In the genomic region with DNA sequence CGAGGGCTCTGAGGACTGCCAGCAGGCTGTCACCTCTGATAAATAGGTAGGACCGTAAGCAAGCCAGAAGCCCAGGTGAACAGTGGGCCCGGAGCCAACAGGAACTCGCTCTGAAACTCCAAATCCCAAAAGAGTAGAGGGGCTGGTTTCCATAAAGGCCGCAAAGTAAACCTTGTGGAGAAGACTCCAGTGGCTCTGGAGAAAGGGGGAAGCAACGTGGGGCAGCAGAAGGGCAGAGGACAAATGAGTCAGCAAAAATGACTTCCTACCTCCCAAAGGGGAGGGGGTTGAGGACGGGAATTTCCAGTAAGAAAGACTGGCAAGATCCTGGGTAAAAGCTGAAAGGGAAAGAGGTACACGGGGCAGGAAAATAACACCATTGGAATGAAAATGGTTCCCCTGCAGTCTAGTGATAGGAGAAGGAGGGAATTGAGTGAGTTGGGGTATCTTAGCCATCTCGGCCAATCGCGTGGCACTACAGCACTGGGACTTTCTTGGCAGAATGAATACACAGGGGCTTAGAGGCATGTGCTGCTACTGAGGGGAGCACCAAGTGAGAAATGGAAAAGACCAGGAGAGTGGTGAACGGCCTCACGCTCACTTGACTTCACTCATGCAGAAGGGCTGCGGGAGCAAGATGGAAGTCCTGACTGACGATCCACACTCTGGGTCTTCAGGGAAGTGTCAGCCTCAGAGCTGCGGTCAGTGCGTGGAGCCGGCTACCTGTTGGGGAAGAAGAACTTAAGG, we compare ENCODE assay signal across 11 cellular contexts. TPM values are rescaled to one million over a fixed set of nuclear protein-coding genes. Genes with fewer than 3 reads are reported as not detected.
DNase-seq lines count a peak whose midpoint lies in the region; ATAC-seq, FAIRE-seq and TF ChIP-seq lines count a peak whose summit lies in the region.
"Had no signal": no experiment of that assay in that cellular context is flagged by ENCODE, and none has a peak within 500 bp of the region (broad histone marks: within the 10 kb centered on the region; RNA-seq: fewer than 3 reads in every experiment).

No MANE protein-coding gene starts in this region.

- H3K36me3 ChIP-seq in BLaER1 treated with 17β-estradiol and CSF1 and Interleukin-3, amounts not matched to agents 10 nM and 100 nM: no peaks in the 10 kb centered on the region
- H3K36me3 ChIP-seq in K562 (ENCODE audit: control insufficient read depth, insufficient read depth, low read length): no peaks in the 10 kb centered on the region
- no peaks in the 10 kb centered on the region for H3K36me3 ChIP-seq in uterus

- H3K27ac ChIP-seq in BLaER1 treated with 17β-estradiol and CSF1 and Interleukin-3, amounts not matched to agents 10 nM and 100 nM: peak overlapping the region in 10 of 11 experiments; percentile 3 to 57 (median 26); a peak in 12 of 22 replicates
- H3K27ac ChIP-seq in K562 (ENCODE audit: extremely low read depth, low read depth, low read length) (peak overlapping the region; percentile 53), uterus (no peak overlapping the region)

- TF ChIP-seq CTCF in K562 (IDR thresholded peaks at IDR 0.05 in 2 of 3, conservative IDR thresholded peaks at IDR 0.05 in 1 of 3; ENCODE audit: insufficient read depth in 2 of 3, low read depth in 1 of 3, low read length in 3 of 3): no peak
- no peak for TF ChIP-seq CTCF in natural killer cell (IDR thresholded peaks at IDR 0.05)
- no peak for TF ChIP-seq CTCF in uterus (IDR thresholded peaks at IDR 0.05)

- H3K4me1 ChIP-seq in BLaER1 treated with 17β-estradiol and CSF1 and Interleukin-3, amounts not matched to agents 10 nM and 100 nM: peaks cover 35 to 56% (median 48%) of the 10 kb centered on the region in 10 experiments
- H3K4me1 ChIP-seq in K562 (replicated peaks in 1 of 2; ENCODE audit: control insufficient read depth in 2 of 2, insufficient read depth in 2 of 2, low read length in 2 of 2) (peaks cover 14 to 20% of the 10 kb centered on the region in 2 experiments; a peak in 4 of 5 replicates), uterus (no peaks in the 10 kb centered on the region)

- in situ Hi-C loops in K562 (cut with MboI): no loop called here

- peak; percentile 66 for ATAC-seq in K562
- ATAC-seq in naive B cell (ENCODE audit: low read depth in 2 of 2): no peak
- no peak for ATAC-seq in natural killer cell
- no peak for ATAC-seq in GM19324 (IDR thresholded peaks at IDR 0.05; ENCODE audit: low FRiP score, unreplicated experiment)

- no peaks in the 10 kb centered on the region for H3K27me3 Mint-ChIP-seq in IgD-negative memory B cell
- peaks cover 0 to 4% (median 0%) of the 10 kb centered on the region in 3 donors for H3K27me3 Mint-ChIP-seq in naive B cell
- H3K27me3 Mint-ChIP-seq in natural killer cell (ENCODE audit: low read depth in 2 of 2): peaks cover 10 to 11% of the 10 kb centered on the region in 2 donors

- peaks cover 0 to 15% (median 0%) of the 10 kb centered on the region in 11 experiments; a peak in 2 of 22 replicates for H3K9me3 ChIP-seq in BLaER1 treated with 17β-estradiol and CSF1 and Interleukin-3, amounts not matched to agents 10 nM and 100 nM (replicated peaks in 1 of 11)
- H3K9me3 ChIP-seq in K562 (replicated peaks; ENCODE audit: control insufficient read depth, insufficient read depth, low read depth, low read length) (no peaks in the 10 kb centered on the region), uterus (no peaks in the 10 kb centered on the region)

- H3K4me2 ChIP-seq in BLaER1 treated with 17β-estradiol and CSF1 and Interleukin-3, amounts not matched to agents 10 nM and 100 nM: peak overlapping the region in 9 of 11 experiments; percentile 15 to 74 (median 64); a peak in 15 of 22 replicates
- peak overlapping the region; percentile 58 for H3K4me2 ChIP-seq in K562 (ENCODE audit: insufficient read depth, low read length)

- no peak overlapping the region for H3K4me3 ChIP-seq in BLaER1 treated with 17β-estradiol and CSF1 and Interleukin-3, amounts not matched to agents 10 nM and 100 nM
- H3K4me3 ChIP-seq in K562 (no peak overlapping the region), uterus (no peak overlapping the region)

- FAIRE-seq in K562 (lab: Jason Lieb, UNC): peak; percentile 80

- no peak overlapping the region for H3K9ac ChIP-seq in BLaER1 treated with 17β-estradiol and CSF1 and Interleukin-3, amounts not matched to agents 10 nM and 100 nM
- H3K9ac ChIP-seq in K562 (ENCODE audit: insufficient read depth in 1 of 2, low read depth in 2 of 2, low read length in 2 of 2): peak overlapping the region; percentile 24 to 51; a peak in 2 of 4 replicates

- CTCF ChIA-PET in K562 (lab: Yijun Ruan, JAX; ENCODE audit: low intra/inter-chr PET ratio): no interaction called here

- H3K79me2 ChIP-seq in K562 (ENCODE audit: control insufficient read depth, insufficient read depth, low read length): no peaks in the 10 kb centered on the region

- peak overlapping the region; percentile 99 for H2AFZ ChIP-seq in K562 (ENCODE audit: low read depth, low read length)

- H3K9me3 Mint-ChIP-seq in IgD-negative memory B cell (peaks cover 0 to 2% (median 0%) of the 10 kb centered on the region in 3 donors), naive B cell (no peaks in the 10 kb centered on the region), natural killer cell (no peaks in the 10 kb centered on the region)
- H3K9me3 Mint-ChIP-seq: HFFc6 had no signal

- no peaks in the 10 kb centered on the region for H4K20me1 ChIP-seq in BLaER1 treated with 17β-estradiol and CSF1 and Interleukin-3, amounts not matched to agents 10 nM and 100 nM
- H4K20me1 ChIP-seq in K562 (replicated peaks; ENCODE audit: control insufficient read depth, insufficient read depth, low read length): no peaks in the 10 kb centered on the region

- H3K4me3 Mint-ChIP-seq in IgD-negative memory B cell (peak overlapping the region in 1 of 4 donors; percentile 65), naive B cell (no peak overlapping the region), natural killer cell (no peak overlapping the region)
- H3K4me3 Mint-ChIP-seq: HFFc6 had no signal

- DNase-seq in K562 (ENCODE audit: extremely low read depth in 1 of 4, low spot score in 3 of 4) (peak in 3 of 4 experiments; percentile 29 to 55 (median 54)), naive B cell (no peak), natural killer cell (no peak), uterus (no peak), GF-D8 (lab: John Stamatoyannopoulos, UW) (no peak)
- DNase-seq: activated CD4-positive, alpha-beta T cell treated with anti-CD3 and anti-CD28 coated beads, Interleukin-2, amount 50 U/mL, for 48 hours; HFFc6; mammary epithelial cell had no signal

- no peak for TF ChIP-seq RAD21 in K562 (CRISPR knock-in tag; conservative IDR thresholded peaks at IDR 0.05 in 1 of 2, IDR thresholded peaks at IDR 0.05 in 1 of 2)

- 52% methylated on average over 18 of the region's 18 CpGs for WGBS in K562 (ENCODE audit: insufficient coverage, low coverage, missing lambda C conversion rate)

- H3K27me3 ChIP-seq in BLaER1 treated with 17β-estradiol and CSF1 and Interleukin-3, amounts not matched to agents 10 nM and 100 nM: peaks cover 0 to 7% (median 0%) of the 10 kb centered on the region in 11 experiments; a peak in 1 of 22 replicates
- no peaks in the 10 kb centered on the region for H3K27me3 ChIP-seq in K562 (ENCODE audit: control insufficient read depth in 2 of 2, insufficient read depth in 2 of 2, low read length in 2 of 2)
- no peaks in the 10 kb centered on the region for H3K27me3 ChIP-seq in uterus

- H3K36me3 Mint-ChIP-seq in IgD-negative memory B cell: peaks cover 1% of the 10 kb centered on the region
- H3K36me3 Mint-ChIP-seq in naive B cell: no peaks in the 10 kb centered on the region
- no peaks in the 10 kb centered on the region for H3K36me3 Mint-ChIP-seq in natural killer cell

- H3K27ac Mint-ChIP-seq in IgD-negative memory B cell: peak overlapping the region in 2 of 3 donors; percentile 11 to 25
- peak overlapping the region in 5 of 6 donors; percentile 20 to 75 (median 53) for H3K27ac Mint-ChIP-seq in naive B cell
- no peak overlapping the region for H3K27ac Mint-ChIP-seq in natural killer cell
- H3K27ac Mint-ChIP-seq: HFFc6 had no signal

- intact Hi-C loops in K562 (cut with micrococcal nuclease): no loop called here
- intact Hi-C loops in natural killer cell (cut with micrococcal nuclease): no loop called here
- intact Hi-C loops in uterus (cut with DNase I; ENCODE audit: low total_unique reads): no loop called here

- TF ChIP-seq EP300 in K562 (IDR thresholded peaks at IDR 0.05; ENCODE audit: low read length): no peak

- no peak for TF ChIP-seq POLR2A in K562 (conservative IDR thresholded peaks at IDR 0.05)
- no peak for TF ChIP-seq POLR2A in uterus (IDR thresholded peaks at IDR 0.05)

- no peaks in the 10 kb centered on the region for H3K9me1 ChIP-seq in K562 (ENCODE audit: control insufficient read depth, insufficient read depth, low read length)

- POLR2A ChIA-PET in K562 (lab: Yijun Ruan, JAX): interaction anchor here (0.6 to 0.9 kb wide), 2 partner anchors 9 to 18 kb away, joined by 3 read pairs; no protein-coding TSS in a partner anchor

- BruUV-seq in K562 (replicated peaks; lab: Mats Ljungman, UMichigan): no TSS peak

- peaks cover 7 to 12% (median 11%) of the 10 kb centered on the region in 3 donors for H3K4me1 Mint-ChIP-seq in IgD-negative memory B cell
- peaks cover 20 to 40% (median 30%) of the 10 kb centered on the region in 3 donors for H3K4me1 Mint-ChIP-seq in naive B cell
- H3K4me1 Mint-ChIP-seq in natural killer cell: peaks cover 10 to 12% of the 10 kb centered on the region in 2 donors

RNA-seq across cellular contexts. Expression of gene BMF, which starts 33.2 kb away (rescaled TPM):
- polyA plus RNA-seq in IgD-negative memory B cell: 5.8 TPM
- total RNA-seq in K562 (2011; cell fraction: chromatin; rRNA removed; ENCODE audit: low replicate concordance): 0.58 and 3.5 TPM in 2 replicates
- 2.5 and 2.8 TPM in 2 replicates for total RNA-seq in K562 (2011; cell fraction: nucleolus; rRNA removed)
- total RNA-seq in K562 (2011; cell fraction: nucleoplasm; rRNA removed): 0.81 and 1.7 TPM in 2 replicates
- 0.41 and 0.59 TPM in 2 replicates for total RNA-seq in K562 (2014; rRNA removed)
- total RNA-seq in K562 (2014; rRNA removed; fragmentation: Illumina TruSeq; extraction: Trizol): 0.25 and 0.32 TPM in 2 replicates
- 0.19 and 0.29 TPM in 2 replicates for total RNA-seq in K562 (2015; rRNA removed; fragmentation: Illumina TruSeq; extraction: Trizol)
- 0.56 and 0.91 TPM in 2 replicates for total RNA-seq in K562 (2021)
- 0.35 and 0.59 TPM in 2 replicates for polyA plus RNA-seq in K562 (2011; rRNA removed)
- polyA plus RNA-seq in K562 (2011; cell fraction: cytosol; rRNA removed): 0.49 and 0.56 TPM in 2 replicates
- 0.76 and 0.92 TPM in 2 replicates for polyA plus RNA-seq in K562 (2011; cell fraction: nucleus; rRNA removed)
- polyA plus RNA-seq in K562 (2012): 0.53 and 3.8 TPM in 2 replicates
- polyA plus RNA-seq in K562 (2014; fragmentation: Illumina TruSeq; extraction: Trizol): 0.52 and 0.87 TPM in 2 replicates
- polyA plus RNA-seq in K562 (2014; fragmentation: Nextera tagmentation; extraction: Ambion mirVana): not detected
- polyA plus RNA-seq in K562 (2014; rRNA removed): 0.82 and 0.86 TPM in 2 replicates
- polyA minus RNA-seq in K562 (2011; rRNA and poly(A)+ RNA removed): 0.54 and 1.1 TPM in 2 replicates
- polyA minus RNA-seq in K562 (2011; cell fraction: cytosol; rRNA and poly(A)+ RNA removed): 1.2 TPM in 1 of 2 replicates, not detected in the other
- polyA minus RNA-seq in K562 (2011; cell fraction: nucleus; rRNA and poly(A)+ RNA removed): 0.40 and 1.00 TPM in 2 replicates
- polyA plus RNA-seq in naive B cell (ENCODE audit: low read depth in 6 of 6): 1 to 10 TPM in 5 of 6 donors, under 1 TPM in 1; 0.66 to 7.7 (median 5.5) TPM
- total RNA-seq in natural killer cell: 10 to 100 TPM in 1 of 3 donors, 1 to 10 TPM in 2; 7.6 to 10.5 (median 9.8) TPM
- 10 to 100 TPM in 3 of 4 donors, 1 to 10 TPM in 1; 7.1 to 46.2 (median 22.6) TPM for total RNA-seq in uterus

RNA-seq across cellular contexts. Expression of gene SRP14, which starts 36.5 kb away (rescaled TPM):
- polyA plus RNA-seq in IgD-negative memory B cell (753 TPM), K562 (2011; rRNA removed) (353 and 402 TPM in 2 replicates), K562 (2014; fragmentation: Illumina TruSeq; extraction: Trizol) (314 and 378 TPM in 2 replicates), K562 (2014; fragmentation: Nextera tagmentation; extraction: Ambion mirVana) (1,000 to 10,000 TPM; 1,071 to 1,097 TPM), K562 (2014; rRNA removed) (657 and 689 TPM in 2 replicates), naive B cell (ENCODE audit: low read depth in 6 of 6) (1,000 to 10,000 TPM in 1 of 6 donors, 100 to 1,000 TPM in 5; 640 to 1,092 (median 833) TPM)
- 30.2 and 39.1 TPM in 2 replicates for total RNA-seq in K562 (2011; cell fraction: chromatin; rRNA removed; ENCODE audit: low replicate concordance)
- 32.4 and 37.0 TPM in 2 replicates for total RNA-seq in K562 (2011; cell fraction: nucleolus; rRNA removed)
- 49.5 and 55.9 TPM in 2 replicates for total RNA-seq in K562 (2011; cell fraction: nucleoplasm; rRNA removed)
- total RNA-seq in K562 (2014; rRNA removed) (409 and 442 TPM in 2 replicates), K562 (2014; rRNA removed; fragmentation: Illumina TruSeq; extraction: Trizol) (165 and 189 TPM in 2 replicates), K562 (2015; rRNA removed; fragmentation: Illumina TruSeq; extraction: Trizol) (167 and 189 TPM in 2 replicates), K562 (2021) (155 and 161 TPM in 2 replicates), natural killer cell (100 to 1,000 TPM; 126 to 143 (median 127) TPM), uterus (100 to 1,000 TPM; 142 to 485 (median 230) TPM)
- 142 and 212 TPM in 2 replicates for polyA plus RNA-seq in K562 (2011; cell fraction: cytosol; rRNA removed)
- polyA plus RNA-seq in K562 (2011; cell fraction: nucleus; rRNA removed): 80.9 and 136 TPM in 2 replicates
- polyA plus RNA-seq in K562 (2012): 199 and 317 TPM in 2 replicates
- polyA minus RNA-seq in K562 (2011; rRNA and poly(A)+ RNA removed): 128 and 133 TPM in 2 replicates
- polyA minus RNA-seq in K562 (2011; cell fraction: cytosol; rRNA and poly(A)+ RNA removed): 40.4 and 48.7 TPM in 2 replicates
- 28.3 and 45.9 TPM in 2 replicates for polyA minus RNA-seq in K562 (2011; cell fraction: nucleus; rRNA and poly(A)+ RNA removed)

Comparison
In these comparisons a context has a peak if more than half of its experiments do, and no peak if none do; other contexts are left out.
1. H3K27ac ChIP-seq: peak in BLaER1 treated with 17β-estradiol and CSF1 and Interleukin-3, amounts not matched to agents 10 nM and 100 nM (10 of 11) and K562 (single experiment); none in uterus (0 of 2).
2. H3K9ac ChIP-seq: peak in K562 (2 of 2); none in BLaER1 treated with 17β-estradiol and CSF1 and Interleukin-3, amounts not matched to agents 10 nM and 100 nM (0 of 11).
3. H3K27ac Mint-ChIP-seq: peak in IgD-negative memory B cell (2 of 3) and naive B cell (5 of 6); none in natural killer cell (0 of 2).
4. DNase-seq: peak in K562 (3 of 4); none in naive B cell (single experiment), natural killer cell (single experiment), uterus (0 of 2) and GF-D8 (single experiment).